In the genomic region with DNA sequence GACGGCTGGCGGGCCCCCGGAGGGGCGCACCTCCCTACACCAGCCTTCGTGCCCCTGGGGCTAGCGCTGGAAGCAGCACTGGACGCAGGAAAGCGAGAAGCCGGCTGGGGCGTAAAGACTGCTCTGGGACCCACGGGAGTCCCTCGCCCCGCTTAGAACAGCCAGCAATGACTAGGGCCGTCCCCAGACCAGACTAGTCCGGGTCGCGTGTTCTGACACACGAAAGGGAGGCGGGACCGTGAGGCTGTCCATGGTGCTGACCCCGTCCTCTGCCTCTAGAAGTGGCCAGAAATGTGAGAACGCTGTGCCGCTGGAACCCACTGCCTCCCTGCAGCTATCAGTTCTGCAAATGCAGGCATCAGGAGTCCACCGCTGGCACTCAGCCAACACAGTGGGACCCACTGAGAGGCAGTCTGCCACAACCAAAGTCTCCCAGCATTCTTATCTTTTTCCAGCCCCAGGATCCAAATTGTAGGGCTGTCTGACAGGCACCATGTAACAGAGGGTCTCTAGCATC, we compare ENCODE assay signal across 8 cellular contexts. TPM values are rescaled to one million over a fixed set of nuclear protein-coding genes. Genes with fewer than 3 reads are reported as not detected.
DNase-seq lines count a peak whose midpoint lies in the region; ATAC-seq and FAIRE-seq lines count a peak whose summit lies in the region.

A gene with protein sequence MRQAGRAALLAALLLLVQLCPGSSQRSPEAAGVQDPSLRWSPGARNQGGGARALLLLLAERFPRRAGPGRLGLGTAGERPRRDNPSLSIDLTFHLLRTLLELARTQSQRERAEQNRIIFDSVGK (minus strand): TSS at position 87 of the 517 bp plus-strand sequence. CDS start 550 bp downstream, outside the sequence.

- H3K9me3 ChIP-seq in iPS-15b (ENCODE audit: control insufficient read depth, insufficient read depth, low read length), result no peaks in the 10 kb centered on the region
- H3K9me3 ChIP-seq in small intestine (ENCODE audit: control insufficient read depth, low read depth), result no peaks in the 10 kb centered on the region

- H3K9ac ChIP-seq in iPS-15b (ENCODE audit: low read depth, low read length), result no peak within 1 kb of the TSS

- POLR2A ChIA-PET in activated CD4-positive, alpha-beta T cell treated with anti-CD3 and anti-CD28 coated beads for 36 hours (lab: Charles Lee), result interaction anchor here (0.6 kb wide), 1 partner anchor 227 kb away, joined by 6 read pairs; no protein-coding TSS in a partner anchor

- intact Hi-C loops in activated CD4-positive, alpha-beta T cell treated with anti-CD3 and anti-CD28 coated beads for 36 hours (cut with DNase I, micrococcal nuclease), result loop anchor here in 1 of 2 experiments (5.0 to 10.0 kb wide), 2 partner anchors 46 to 464 kb away; a partner anchor contains a TSS

- H3K36me3 ChIP-seq in iPS-15b (ENCODE audit: control insufficient read depth, insufficient read depth, low read length), result no peaks in the 10 kb centered on the region
- H3K36me3 ChIP-seq in small intestine (ENCODE audit: control insufficient read depth in 2 of 2, insufficient read depth in 2 of 2, low read length in 2 of 2), result peaks cover 0 to 2% of the 10 kb centered on the region in 2 donors

- H3K4me1 Mint-ChIP-seq in activated CD4-positive, alpha-beta T cell treated with anti-CD3 and anti-CD28 coated beads for 36 hours, result no peaks in the 10 kb centered on the region

- no peak within 1 kb of the TSS for H3K4me3 Mint-ChIP-seq in activated CD4-positive, alpha-beta T cell treated with anti-CD3 and anti-CD28 coated beads for 36 hours

- H3K4me3 ChIP-seq in iPS-15b (ENCODE audit: low read depth, low read length) (peak within 1 kb of the TSS; percentile 43), small intestine (ENCODE audit: low read depth in 1 of 2, low read length in 2 of 2) (peak within 1 kb of the TSS; percentile 2 to 8)

- H3K36me3 Mint-ChIP-seq in activated CD4-positive, alpha-beta T cell treated with anti-CD3 and anti-CD28 coated beads for 36 hours (ENCODE audit: low read depth), result peaks cover 30% of the 10 kb centered on the region

- H3K27ac ChIP-seq in small intestine (ENCODE audit: low read depth in 1 of 2, low read length in 1 of 2), result no peak within 1 kb of the TSS

- H3K4me1 ChIP-seq in iPS-15b (ENCODE audit: control insufficient read depth, insufficient read depth, low read length) (no peaks in the 10 kb centered on the region), small intestine (ENCODE audit: control insufficient read depth in 2 of 2, insufficient read depth in 1 of 2, low read depth in 1 of 2, low read length in 1 of 2) (peaks cover 0 to 2% of the 10 kb centered on the region in 2 donors)

- peaks cover 50% of the 10 kb centered on the region for H3K27me3 ChIP-seq in iPS-15b (ENCODE audit: control insufficient read depth, insufficient read depth, low read length)
- peaks cover 6 to 14% of the 10 kb centered on the region in 2 donors for H3K27me3 ChIP-seq in small intestine (ENCODE audit: control insufficient read depth in 2 of 2, insufficient read depth in 2 of 2, low read length in 2 of 2)

- no peaks in the 10 kb centered on the region for H3K9me3 Mint-ChIP-seq in activated CD4-positive, alpha-beta T cell treated with anti-CD3 and anti-CD28 coated beads for 36 hours (ENCODE audit: low read depth)

- CTCF ChIA-PET in activated CD4-positive, alpha-beta T cell treated with anti-CD3 and anti-CD28 coated beads for 36 hours (lab: Charles Lee), result no interaction called here

- H3K27ac Mint-ChIP-seq in activated CD4-positive, alpha-beta T cell treated with anti-CD3 and anti-CD28 coated beads for 36 hours, result no peak within 1 kb of the TSS

- peak; percentile 25 for DNase-seq in activated CD4-positive, alpha-beta T cell treated with anti-CD3 and anti-CD28 coated beads for 48 hours
- DNase-seq in activated CD4-positive, alpha-beta T cell treated with anti-CD3 and anti-CD28 coated beads for 36 hours, result no peak
- DNase-seq in astrocyte of the hippocampus (ENCODE audit: low read depth, low spot score), result peak; percentile 78
- no peak for DNase-seq in small intestine
- DNase-seq in SIG-M5 treated with dmso at 0.1 percent for 504 hours (lab: John Stamatoyannopoulos, UW; ENCODE audit: unreplicated experiment), result no peak
- DNase-seq in SW 1271 (lab: John Stamatoyannopoulos, UW), result no peak

- FAIRE-seq in small intestine (lab: Jason Lieb, UNC), result no peak

- peaks cover 10% of the 10 kb centered on the region for H3K27me3 Mint-ChIP-seq in activated CD4-positive, alpha-beta T cell treated with anti-CD3 and anti-CD28 coated beads for 36 hours

- no peak for ATAC-seq in activated CD4-positive, alpha-beta T cell treated with anti-CD3 and anti-CD28 coated beads for 36 hours
- no peak for ATAC-seq in GM18511 (IDR thresholded peaks at IDR 0.05; ENCODE audit: unreplicated experiment)

- WGBS in small intestine, 3 donors, result 42 to 56% (median 47%) methylated on average over 24 of the region's 24 CpGs

RNA-seq across cellular contexts. Expression of the gene that starts here (rescaled TPM):
- 1 to 10 TPM; 1.4 to 1.5 TPM for total RNA-seq in activated CD4-positive, alpha-beta T cell treated with anti-CD3 and anti-CD28 coated beads for 36 hours
- 1 to 10 TPM in 2 of 3 donors, under 1 TPM in 1; 0.76 to 8.9 (median 1.8) TPM for polyA plus RNA-seq in small intestine

Comparison
In these comparisons a context has a peak if more than half of its experiments do, and no peak if none do; other contexts are left out.
1. DNase-seq: peak in activated CD4-positive, alpha-beta T cell treated with anti-CD3 and anti-CD28 coated beads for 48 hours (single experiment) and astrocyte of the hippocampus (single experiment); none in activated CD4-positive, alpha-beta T cell treated with anti-CD3 and anti-CD28 coated beads for 36 hours (single experiment), small intestine (single experiment), SIG-M5 treated with dmso at 0.1 percent for 504 hours (single experiment) and SW 1271 (0 of 2).